ENCODE assay signal across 27 cellular contexts in the genomic region with DNA sequence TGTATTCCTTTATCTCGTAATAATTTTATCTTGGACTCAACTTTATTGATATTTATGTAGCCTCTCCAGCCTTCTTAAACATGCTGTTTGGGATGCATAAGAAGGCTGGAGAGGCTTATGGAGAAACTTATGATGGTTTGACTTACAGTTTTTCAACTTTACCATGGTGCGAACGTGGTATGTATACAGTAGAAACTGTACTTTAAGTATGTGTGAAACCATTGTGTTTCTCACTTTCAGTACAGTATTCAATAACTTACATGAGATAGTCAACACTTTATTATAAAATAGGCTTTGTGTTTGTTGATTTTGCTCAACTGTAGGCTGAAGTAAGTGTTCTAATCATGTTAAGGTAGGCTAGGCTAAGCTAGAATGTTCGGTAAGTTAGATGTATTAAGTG.
"Had no signal": no experiment of that assay in that cellular context is flagged by ENCODE, and none has a peak within 500 bp of the region (broad histone marks: within the 10 kb centered on the region; RNA-seq: fewer than 3 reads in every experiment).

No MANE protein-coding gene starts in this region.

- H3K36me3 Mint-ChIP-seq: neural progenitor cell had no signal

- H2AFZ ChIP-seq: hepatocyte, neural progenitor cell had no signal

- H3K27me3 Mint-ChIP-seq: memory B cell; stimulated activated memory B cell treated with anti-CD40 and anti-IgM and Interleukin-4, amounts not matched to agents 10 μg/mL and 1 μg/mL and 100 μg/mL, for 72 hours; stimulated activated naive CD8-positive, alpha-beta T cell treated with anti-CD3 and anti-CD28 coated beads, Interleukin-15, Interleukin-2, amounts not matched to agents 100 ng/mL and 50 ng/mL, for 24 hours had no signal

- H3K4me2 ChIP-seq: hepatocyte, neural progenitor cell had no signal

- H3K4me3 ChIP-seq: dorsolateral prefrontal cortex, gastrocnemius medialis, heart left ventricle, hepatocyte, lung, neural progenitor cell, psoas muscle, sigmoid colon, suprapubic skin, transverse colon, upper lobe of right lung, uterus had no signal

- FAIRE-seq: colon, kidney had no signal

- H3K9me3 Mint-ChIP-seq: memory B cell; stimulated activated memory B cell treated with anti-CD40 and anti-IgM and Interleukin-4, amounts not matched to agents 10 μg/mL and 1 μg/mL and 100 μg/mL, for 72 hours had no signal

- H3K9ac ChIP-seq: neural progenitor cell had no signal

- H3K27ac ChIP-seq: dorsolateral prefrontal cortex, epithelial cell of prostate, gastrocnemius medialis, heart left ventricle, hepatocyte, neural progenitor cell, psoas muscle, sigmoid colon, suprapubic skin, transverse colon, upper lobe of right lung, uterus had no signal

- H3K9me3 ChIP-seq: gastrocnemius medialis, psoas muscle, sigmoid colon, suprapubic skin, transverse colon, upper lobe of right lung, uterus had no signal

- H3K27me3 ChIP-seq: dorsolateral prefrontal cortex, gastrocnemius medialis, heart left ventricle, hepatocyte, neural progenitor cell, sigmoid colon, suprapubic skin, transverse colon, upper lobe of right lung, uterus had no signal

- H3K4me1 ChIP-seq: neural progenitor cell had no signal

- DNase-seq: effector CD4-positive, alpha-beta T cell; endodermal cell; foreskin fibroblast; gastrocnemius medialis; kidney; psoas muscle; right cardiac atrium; stimulated activated CD4-positive, alpha-beta T cell treated with anti-CD3 and anti-CD28 coated beads, Interleukin-2, amount 100 ng/mL, for 24 hours; stimulated activated CD4-positive, alpha-beta T cell treated with anti-CD3 and anti-CD28 coated beads, Interleukin-4, amount 100 ng/mL, for 24 hours; transverse colon had no signal

- H3K36me3 ChIP-seq: gastrocnemius medialis, heart left ventricle, neural progenitor cell, sigmoid colon, suprapubic skin, transverse colon, upper lobe of right lung, uterus had no signal

- H3K27ac Mint-ChIP-seq: endodermal cell; memory B cell; nephron; neural progenitor cell; stimulated activated memory B cell treated with anti-CD40 and anti-IgM and Interleukin-4, amounts not matched to agents 10 μg/mL and 1 μg/mL and 100 μg/mL, for 72 hours; stimulated activated naive CD8-positive, alpha-beta T cell treated with anti-CD3 and anti-CD28 coated beads, Interleukin-15, Interleukin-2, amounts not matched to agents 100 ng/mL and 50 ng/mL, for 24 hours had no signal

- ATAC-seq: esophagus mucosa; gastrocnemius medialis; heart left ventricle; left lobe of liver; psoas muscle; right cardiac atrium; stimulated activated memory B cell treated with anti-CD40 and anti-IgM and Interleukin-4, amounts not matched to agents 10 μg/mL and 1 μg/mL and 100 μg/mL, for 72 hours; upper lobe of right lung had no signal

- H3K4me3 Mint-ChIP-seq: endodermal cell; memory B cell; nephron; neural progenitor cell; stimulated activated memory B cell treated with anti-CD40 and anti-IgM and Interleukin-4, amounts not matched to agents 10 μg/mL and 1 μg/mL and 100 μg/mL, for 72 hours; stimulated activated naive CD8-positive, alpha-beta T cell treated with anti-CD3 and anti-CD28 coated beads, Interleukin-15, Interleukin-2, amounts not matched to agents 100 ng/mL and 50 ng/mL, for 24 hours had no signal
